ENCODE assay signal across 1 cellular context in the genomic region with DNA sequence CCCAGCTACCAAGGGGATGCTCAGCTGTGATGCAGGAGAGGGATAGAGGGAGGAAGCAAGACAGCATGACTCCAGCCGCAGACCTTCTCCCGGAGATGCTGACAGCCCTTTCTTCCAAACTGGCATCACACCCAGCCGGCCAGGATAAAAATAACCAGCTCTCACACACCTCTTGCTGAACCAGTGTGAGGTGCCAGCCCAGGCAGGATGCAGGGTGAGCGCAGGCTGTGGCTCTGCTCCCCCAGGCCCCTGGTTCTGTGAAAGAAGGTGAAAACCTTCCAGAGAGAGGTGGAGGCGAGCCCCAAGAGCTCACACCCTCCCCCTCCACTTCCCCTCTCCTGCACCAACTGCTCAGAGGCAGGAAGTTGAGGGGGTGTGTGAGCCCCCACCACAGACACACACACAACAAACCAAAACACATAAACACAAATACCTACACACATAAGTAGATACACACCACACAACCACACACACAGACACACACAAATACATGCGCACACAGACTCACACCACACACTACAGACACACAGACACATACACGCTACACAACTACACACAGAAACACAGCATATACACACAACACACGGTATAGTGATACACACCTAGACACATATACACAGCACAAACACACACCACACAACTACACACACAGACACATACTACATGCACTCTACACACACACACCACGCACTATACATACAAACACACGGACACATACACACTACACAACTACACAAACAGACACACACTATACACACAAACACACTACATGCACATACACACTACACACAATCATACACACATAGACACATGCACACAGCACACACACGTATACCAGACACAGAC.
TF ChIP-seq lines count a peak whose summit lies in the region.

No MANE protein-coding gene starts in this region.

TF ChIP-seq in A549, 52 proteins besides CTCF, POLR2A, EP300 and RAD21 (continued from another document):
- no peak for TF ChIP-seq ESRRA (IDR thresholded peaks at IDR 0.05; ENCODE audit: borderline replicate concordance, low read length)
- TF ChIP-seq ELK1 (IDR thresholded peaks at IDR 0.05; ENCODE audit: low read depth, low read length), result no peak
